ENCODE assay signal across 25 cellular contexts in genomic region chr10:49403363-49403762, GRCh38. TPM values are rescaled to one million over a fixed set of nuclear protein-coding genes. Genes with fewer than 3 reads are reported as not detected.
DNase-seq lines count a peak whose midpoint lies in the region; ATAC-seq and TF ChIP-seq lines count a peak whose summit lies in the region.
"Had no signal": no experiment of that assay in that cellular context is flagged by ENCODE, and none has a peak within 500 bp of the region (broad histone marks: within the 10 kb centered on the region; RNA-seq: fewer than 3 reads in every experiment).

No MANE protein-coding gene starts in this region.

- no peak for DNase-seq in activated naive CD4-positive, alpha-beta T cell treated with anti-CD3 and anti-CD28 coated beads, Interleukin-2, amount 10 ng/mL, durations not matched to agents 7 days and 5 days
- DNase-seq in activated naive CD4-positive, alpha-beta T cell treated with anti-CD3 and anti-CD28 coated beads, Interleukin-2, amount 50 U/mL, for 16 hours = no peak
- DNase-seq in WTC11 (ENCODE audit: low spot score) = no peak
- DNase-seq in islet precursor cell = peak; percentile 7
- DNase-seq: AML-193; BE2C; C1 segment of cervical spinal cord; CD4-positive, alpha-beta memory T cell; CD4-positive, CD25-positive, alpha-beta regulatory T cell; CD8-positive, alpha-beta memory T cell; COR-L47; DMS 273 treated with DMSO at 0.1 percent for 48 hours; DMS153; DMS53; DMS79; DND-41; EL; GDM1 had no signal

- H3K27me3 Mint-ChIP-seq in activated naive CD4-positive, alpha-beta T cell treated with anti-CD3 and anti-CD28 coated beads, Interleukin-2, amount 10 ng/mL, durations not matched to agents 7 days and 5 days = peaks cover 73% of the 10 kb centered on the region
- peaks cover 65% of the 10 kb centered on the region for H3K27me3 Mint-ChIP-seq in WTC11 (ENCODE audit: low read depth)

- no peaks in the 10 kb centered on the region for H3K9me3 Mint-ChIP-seq in activated naive CD4-positive, alpha-beta T cell treated with anti-CD3 and anti-CD28 coated beads, Interleukin-2, amount 10 ng/mL, durations not matched to agents 7 days and 5 days
- H3K9me3 Mint-ChIP-seq in WTC11 = no peaks in the 10 kb centered on the region

- H3K4me3 Mint-ChIP-seq in activated naive CD4-positive, alpha-beta T cell treated with anti-CD3 and anti-CD28 coated beads, Interleukin-2, amount 10 ng/mL, durations not matched to agents 7 days and 5 days = no peak overlapping the region
- H3K4me3 Mint-ChIP-seq in WTC11 = no peak overlapping the region
- H3K4me3 Mint-ChIP-seq: CD14-positive monocyte; CD4-positive, alpha-beta memory T cell; CD4-positive, CD25-positive, alpha-beta regulatory T cell; CD8-positive, alpha-beta memory T cell had no signal

- TF ChIP-seq CTCF in WTC11 (IDR thresholded peaks at IDR 0.05) = no peak

- POLR2A ChIA-PET in WTC11 (lab: Charles Lee) = no interaction called here

- ATAC-seq in WTC11 (no peak), HG03025 (IDR thresholded peaks at IDR 0.05; ENCODE audit: low FRiP score, unreplicated experiment) (no peak), GM19023 (IDR thresholded peaks at IDR 0.05; ENCODE audit: unreplicated experiment) (no peak)
- ATAC-seq: A549, GM12878 had no signal

- CTCF ChIA-PET in activated naive CD4-positive, alpha-beta T cell treated with anti-CD3 and anti-CD28 coated beads, Interleukin-2, amount 10 ng/mL, durations not matched to agents 7 days and 5 days (lab: Charles Lee) = interaction anchor here (3.2 kb wide), 1 partner anchor 108 kb away, joined by 11 read pairs; no protein-coding TSS in a partner anchor
- CTCF ChIA-PET in WTC11 (lab: Charles Lee) = no interaction called here

- no peaks in the 10 kb centered on the region for H3K36me3 Mint-ChIP-seq in activated naive CD4-positive, alpha-beta T cell treated with anti-CD3 and anti-CD28 coated beads, Interleukin-2, amount 10 ng/mL, durations not matched to agents 7 days and 5 days
- H3K36me3 Mint-ChIP-seq in WTC11 = no peaks in the 10 kb centered on the region
- H3K36me3 Mint-ChIP-seq: CD14-positive monocyte; CD4-positive, alpha-beta memory T cell; CD4-positive, CD25-positive, alpha-beta regulatory T cell; CD8-positive, alpha-beta memory T cell had no signal

- peak overlapping the region; percentile 42 for H3K27ac Mint-ChIP-seq in activated naive CD4-positive, alpha-beta T cell treated with anti-CD3 and anti-CD28 coated beads, Interleukin-2, amount 10 ng/mL, durations not matched to agents 7 days and 5 days
- H3K27ac Mint-ChIP-seq in WTC11 = no peak overlapping the region
- H3K27ac Mint-ChIP-seq: CD14-positive monocyte; CD4-positive, CD25-positive, alpha-beta regulatory T cell; CD8-positive, alpha-beta memory T cell had no signal

- peaks cover 4% of the 10 kb centered on the region for H3K4me1 Mint-ChIP-seq in activated naive CD4-positive, alpha-beta T cell treated with anti-CD3 and anti-CD28 coated beads, Interleukin-2, amount 10 ng/mL, durations not matched to agents 7 days and 5 days
- H3K4me1 Mint-ChIP-seq in WTC11 = peaks cover 30% of the 10 kb centered on the region

TF ChIP-seq in WTC11, 78 proteins besides CTCF, POLR2A, EP300 and RAD21:
- TF ChIP-seq ESRRA (CRISPR knock-in tag; IDR thresholded peaks at IDR 0.05; ENCODE audit: borderline replicate concordance) (no peak), SP1 (CRISPR knock-in tag; conservative IDR thresholded peaks at IDR 0.05) (no peak), TCF7 (CRISPR knock-in tag; IDR thresholded peaks at IDR 0.05; ENCODE audit: low read depth) (no peak), ZNF512 (CRISPR knock-in tag; IDR thresholded peaks at IDR 0.05; ENCODE audit: borderline replicate concordance) (peak; percentile 80; the same call in 1 of the 2 replicates), USF1 (CRISPR knock-in tag; IDR thresholded peaks at IDR 0.05) (no peak)

RNA-seq across cellular contexts. Expression of gene DRGX, which starts 7.5 kb away (rescaled TPM):
- not detected in 3 replicates for total RNA-seq in WTC11 (2021)
- total RNA-seq: A172; CD4-positive, alpha-beta memory T cell; CD4-positive, CD25-positive, alpha-beta regulatory T cell; CD8-positive, alpha-beta memory T cell; Daoy; GM12878 had no signal
